Comparison of ENCODE assay signal across 1 cellular context in genomic region chr19:20039203-20039723, GRCh38.
A peak's percentile ranks its signal among the peaks of the same experiment; 100 is the strongest.
TF ChIP-seq lines count a peak whose summit lies in the region.

Gene ZNF682, minus strand, starts transcription at chr19:20039505. Its CDS starts 160 bp downstream, at chr19:20039345.

TF ChIP-seq in GM12878, 131 proteins besides CTCF, POLR2A, EP300 and RAD21 (continued from another document):
- TF ChIP-seq TCF3 (IDR thresholded peaks at IDR 0.05; ENCODE audit: borderline replicate concordance, insufficient read depth, low read depth, low read length): 0 out of 2 replicates have a peak, but pooled peaks have one; percentile 38
- TF ChIP-seq IKZF1 (conservative IDR thresholded peaks at IDR 0.05): no peak
- TF ChIP-seq FOS (IDR thresholded peaks at IDR 0.05; ENCODE audit: borderline replicate concordance, extremely low read depth, insufficient read length): peak; percentile 18
- no peak for TF ChIP-seq BACH1 (IDR thresholded peaks at IDR 0.05; ENCODE audit: borderline replicate concordance)
- TF ChIP-seq TAF1 (IDR thresholded peaks at IDR 0.05; ENCODE audit: borderline replicate concordance, low read depth, low read length): peak; percentile 42; the same call in 1 of the 2 replicates
- TF ChIP-seq CBX5 (IDR thresholded peaks at IDR 0.05; ENCODE audit: low read depth): no peak
- TF ChIP-seq SP1 (IDR thresholded peaks at IDR 0.05; ENCODE audit: low read depth, low read length): peak; percentile 78
- TF ChIP-seq, protein P1, sequence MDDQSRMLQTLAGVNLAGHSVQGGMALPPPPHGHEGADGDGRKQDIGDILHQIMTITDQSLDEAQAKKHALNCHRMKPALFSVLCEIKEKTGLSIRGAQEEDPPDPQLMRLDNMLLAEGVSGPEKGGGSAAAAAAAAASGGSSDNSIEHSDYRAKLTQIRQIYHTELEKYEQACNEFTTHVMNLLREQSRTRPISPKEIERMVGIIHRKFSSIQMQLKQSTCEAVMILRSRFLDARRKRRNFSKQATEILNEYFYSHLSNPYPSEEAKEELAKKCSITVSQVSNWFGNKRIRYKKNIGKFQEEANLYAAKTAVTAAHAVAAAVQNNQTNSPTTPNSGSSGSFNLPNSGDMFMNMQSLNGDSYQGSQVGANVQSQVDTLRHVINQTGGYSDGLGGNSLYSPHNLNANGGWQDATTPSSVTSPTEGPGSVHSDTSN (IDR thresholded peaks at IDR 0.05; ENCODE audit: insufficient replicate concordance, low read depth, low read length): peak; percentile 80
- peak; percentile 61; the same call in 1 of the 2 replicates for TF ChIP-seq GABPA (IDR thresholded peaks at IDR 0.05; ENCODE audit: low read depth)
- TF ChIP-seq ZNF622 (IDR thresholded peaks at IDR 0.05): no peak
- TF ChIP-seq, protein P2, sequence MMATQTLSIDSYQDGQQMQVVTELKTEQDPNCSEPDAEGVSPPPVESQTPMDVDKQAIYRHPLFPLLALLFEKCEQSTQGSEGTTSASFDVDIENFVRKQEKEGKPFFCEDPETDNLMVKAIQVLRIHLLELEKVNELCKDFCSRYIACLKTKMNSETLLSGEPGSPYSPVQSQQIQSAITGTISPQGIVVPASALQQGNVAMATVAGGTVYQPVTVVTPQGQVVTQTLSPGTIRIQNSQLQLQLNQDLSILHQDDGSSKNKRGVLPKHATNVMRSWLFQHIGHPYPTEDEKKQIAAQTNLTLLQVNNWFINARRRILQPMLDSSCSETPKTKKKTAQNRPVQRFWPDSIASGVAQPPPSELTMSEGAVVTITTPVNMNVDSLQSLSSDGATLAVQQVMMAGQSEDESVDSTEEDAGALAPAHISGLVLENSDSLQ (IDR thresholded peaks at IDR 0.05): peak; percentile 96
- 0 out of 2 replicates have a peak, but pooled peaks have one; percentile 37 for TF ChIP-seq SIN3A (IDR thresholded peaks at IDR 0.05; ENCODE audit: low read depth, low read length)
